1 cellular context compared by ENCODE assay signal in the genomic region with DNA sequence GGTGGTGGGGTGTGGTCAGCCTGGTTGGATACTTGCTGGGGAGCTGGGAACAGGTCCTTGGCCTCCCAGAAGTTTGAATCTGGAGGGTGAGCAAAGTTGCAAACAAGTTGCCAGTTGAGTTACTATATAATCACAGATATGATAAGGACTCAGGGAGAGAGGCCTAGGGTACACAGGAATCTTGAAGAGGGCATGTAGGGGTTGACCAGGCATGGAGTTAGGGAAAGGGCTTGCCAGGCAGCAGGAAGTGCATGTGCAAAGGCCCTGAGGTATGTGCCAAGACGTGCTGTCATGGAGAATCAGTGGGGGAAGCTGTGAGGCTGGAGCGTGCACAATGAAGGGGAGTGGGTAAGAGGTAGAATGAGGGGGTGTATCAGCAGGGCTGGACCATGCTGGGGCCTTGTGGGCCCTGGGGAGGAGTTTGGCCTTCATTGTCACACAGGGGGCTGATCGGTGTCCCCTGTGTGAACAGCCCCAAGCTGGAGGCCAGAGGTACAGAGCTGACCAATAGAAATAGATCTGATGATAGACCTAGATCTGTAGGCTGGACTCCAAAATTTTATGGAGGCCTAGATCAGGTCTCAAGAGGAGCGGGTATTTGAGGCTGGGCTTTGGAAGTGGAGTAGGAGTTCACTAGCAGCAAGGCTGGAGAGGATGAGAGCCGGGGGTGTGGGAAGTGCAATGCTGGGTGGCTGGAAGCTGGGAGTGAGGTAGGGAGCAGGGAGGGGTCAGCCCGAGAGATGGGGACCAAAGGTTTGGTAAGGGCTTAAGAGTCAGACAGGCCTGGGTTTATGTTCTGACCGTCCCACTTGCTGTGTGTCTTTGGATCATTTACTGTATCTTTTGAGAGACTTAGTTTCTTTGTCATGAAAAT.
TF ChIP-seq lines count a peak whose summit lies in the region.

No MANE protein-coding gene starts in this region.

TF ChIP-seq in WTC11, 78 proteins besides CTCF, POLR2A, EP300 and RAD21 (continued from another document):
- no peak for TF ChIP-seq E2F1 (CRISPR knock-in tag; IDR thresholded peaks at IDR 0.05)
- no peak for TF ChIP-seq ZNF425 (CRISPR knock-in tag; conservative IDR thresholded peaks at IDR 0.05)
- TF ChIP-seq HMGA2 (CRISPR knock-in tag; IDR thresholded peaks at IDR 0.05), result no peak
- TF ChIP-seq GABPB1 (CRISPR knock-in tag; IDR thresholded peaks at IDR 0.05), result no peak
- TF ChIP-seq, protein P1, sequence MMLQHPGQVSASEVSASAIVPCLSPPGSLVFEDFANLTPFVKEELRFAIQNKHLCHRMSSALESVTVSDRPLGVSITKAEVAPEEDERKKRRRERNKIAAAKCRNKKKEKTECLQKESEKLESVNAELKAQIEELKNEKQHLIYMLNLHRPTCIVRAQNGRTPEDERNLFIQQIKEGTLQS (CRISPR knock-in tag; conservative IDR thresholded peaks at IDR 0.05), result no peak
- no peak for TF ChIP-seq ZNF121 (CRISPR knock-in tag; IDR thresholded peaks at IDR 0.05)
